Comparison of ENCODE assay signal across 8 cellular contexts in genomic region chr5:58582411-58583393, GRCh38. TPM values are rescaled to one million over a fixed set of nuclear protein-coding genes. Genes with fewer than 3 reads are reported as not detected.
DNase-seq lines count a peak whose midpoint lies in the region; ATAC-seq and TF ChIP-seq lines count a peak whose summit lies in the region.

TSS of gene RAB3C (plus strand) at chr5:58583075. CDS start at chr5:58583209, 134 bp downstream.

- peaks cover 21% of the 10 kb centered on the region for H3K4me1 Mint-ChIP-seq in Calu3 (ENCODE audit: low read depth, unreplicated experiment)
- peaks cover 22% of the 10 kb centered on the region for H3K4me1 Mint-ChIP-seq in activated T-cell treated with anti-CD3 and anti-CD28 coated beads, Interleukin-2, amount 50 U/mL, for 72 hours (ENCODE audit: low read depth)
- peaks cover 23% of the 10 kb centered on the region for H3K4me1 Mint-ChIP-seq in stimulated activated naive CD8-positive, alpha-beta T cell treated with anti-CD3 and anti-CD28 coated beads, Interleukin-15, Interleukin-2, amounts not matched to agents 100 ng/mL and 50 ng/mL, for 24 hours (ENCODE audit: low read depth)

- H3K4me3 ChIP-seq in muscle layer of duodenum (ENCODE audit: low read depth in 1 of 2, low read length in 2 of 2): peak within 1 kb of the TSS; percentile 82 to 89

- no peaks in the 10 kb centered on the region for H3K9me3 ChIP-seq in muscle layer of duodenum (ENCODE audit: control insufficient read depth in 1 of 2, low read length in 2 of 2)

- no TSS peak for BruUV-seq in Calu3 (replicated peaks; lab: Mats Ljungman, UMichigan)

- peak; percentile 99 for ATAC-seq in GM19468 (IDR thresholded peaks at IDR 0.05; ENCODE audit: extremely low read depth, unreplicated experiment)
- peak; percentile 100 for ATAC-seq in HG03565 (IDR thresholded peaks at IDR 0.05; ENCODE audit: unreplicated experiment)
- peak; percentile 100 for ATAC-seq in activated T-cell treated with anti-CD3 and anti-CD28 coated beads, Interleukin-2, amount 50 U/mL, for 72 hours (replicated peaks in 1 of 2)

- peak within 1 kb of the TSS; percentile 84 for H3K4me3 Mint-ChIP-seq in Calu3 (ENCODE audit: low read depth, unreplicated experiment)
- peak within 1 kb of the TSS; percentile 86 to 87 for H3K4me3 Mint-ChIP-seq in activated T-cell treated with anti-CD3 and anti-CD28 coated beads, Interleukin-2, amount 50 U/mL, for 72 hours
- H3K4me3 Mint-ChIP-seq in stimulated activated naive CD8-positive, alpha-beta T cell treated with anti-CD3 and anti-CD28 coated beads, Interleukin-15, Interleukin-2, amounts not matched to agents 100 ng/mL and 50 ng/mL, for 24 hours: peak within 1 kb of the TSS; percentile 85

- H3K27ac ChIP-seq in muscle layer of duodenum (ENCODE audit: low read length): no peak within 1 kb of the TSS

- H3K36me3 ChIP-seq in muscle layer of duodenum (ENCODE audit: control insufficient read depth in 1 of 2, insufficient read depth in 2 of 2, low read length in 2 of 2): no peaks in the 10 kb centered on the region

- peaks cover 41% of the 10 kb centered on the region for H3K27me3 Mint-ChIP-seq in Calu3 (ENCODE audit: unreplicated experiment)
- peaks cover 42% of the 10 kb centered on the region for H3K27me3 Mint-ChIP-seq in activated T-cell treated with anti-CD3 and anti-CD28 coated beads, Interleukin-2, amount 50 U/mL, for 72 hours (ENCODE audit: low read depth)
- H3K27me3 Mint-ChIP-seq in stimulated activated naive CD8-positive, alpha-beta T cell treated with anti-CD3 and anti-CD28 coated beads, Interleukin-15, Interleukin-2, amounts not matched to agents 100 ng/mL and 50 ng/mL, for 24 hours: peaks cover 48% of the 10 kb centered on the region

- H3K36me3 Mint-ChIP-seq in Calu3 (ENCODE audit: insufficient read depth, unreplicated experiment): peaks cover 14% of the 10 kb centered on the region
- H3K36me3 Mint-ChIP-seq in activated T-cell treated with anti-CD3 and anti-CD28 coated beads, Interleukin-2, amount 50 U/mL, for 72 hours (ENCODE audit: insufficient read depth in 2 of 2): peaks cover 0 to 2% of the 10 kb centered on the region in 2 donors
- no peaks in the 10 kb centered on the region for H3K36me3 Mint-ChIP-seq in stimulated activated naive CD8-positive, alpha-beta T cell treated with anti-CD3 and anti-CD28 coated beads, Interleukin-15, Interleukin-2, amounts not matched to agents 100 ng/mL and 50 ng/mL, for 24 hours (ENCODE audit: low read depth)

- DNase-seq in Calu3: peak; percentile 90
- DNase-seq in NCI-H748 (lab: John Stamatoyannopoulos, UW; ENCODE audit: unreplicated experiment): peak; percentile 99
- DNase-seq in activated T-cell treated with anti-CD3 and anti-CD28 coated beads, Interleukin-2, amount 50 U/mL, for 72 hours: peak; percentile 65 to 77
- DNase-seq in fibroblast of peridontal ligament (ENCODE audit: extremely low read depth): peak; percentile 85

- CTCF ChIA-PET in Calu3 (lab: Charles Lee): no interaction called here

- H3K9me3 Mint-ChIP-seq in Calu3 (ENCODE audit: low read depth, unreplicated experiment): no peaks in the 10 kb centered on the region
- H3K9me3 Mint-ChIP-seq in activated T-cell treated with anti-CD3 and anti-CD28 coated beads, Interleukin-2, amount 50 U/mL, for 72 hours: no peaks in the 10 kb centered on the region
- H3K9me3 Mint-ChIP-seq in stimulated activated naive CD8-positive, alpha-beta T cell treated with anti-CD3 and anti-CD28 coated beads, Interleukin-15, Interleukin-2, amounts not matched to agents 100 ng/mL and 50 ng/mL, for 24 hours: no peaks in the 10 kb centered on the region

- no peak for TF ChIP-seq CTCF in Calu3 (IDR thresholded peaks at IDR 0.05; ENCODE audit: unreplicated experiment)

- intact Hi-C loops in Calu3 (cut with micrococcal nuclease; ENCODE audit: unreplicated experiment): no loop called here

- H3K27me3 ChIP-seq in muscle layer of duodenum (ENCODE audit: low read depth, low read length): peaks cover 16% of the 10 kb centered on the region

- no peak within 1 kb of the TSS for H3K27ac Mint-ChIP-seq in Calu3 (ENCODE audit: unreplicated experiment)
- no peak within 1 kb of the TSS for H3K27ac Mint-ChIP-seq in activated T-cell treated with anti-CD3 and anti-CD28 coated beads, Interleukin-2, amount 50 U/mL, for 72 hours
- no peak within 1 kb of the TSS for H3K27ac Mint-ChIP-seq in stimulated activated naive CD8-positive, alpha-beta T cell treated with anti-CD3 and anti-CD28 coated beads, Interleukin-15, Interleukin-2, amounts not matched to agents 100 ng/mL and 50 ng/mL, for 24 hours

- peaks cover 7 to 17% of the 10 kb centered on the region in 2 donors for H3K4me1 ChIP-seq in muscle layer of duodenum (ENCODE audit: control insufficient read depth in 1 of 2, insufficient read depth in 2 of 2, low read length in 2 of 2)

RNA-seq across cellular contexts. Expression of gene RAB3C, which starts in this region (rescaled TPM):
- not detected in 2 replicates for total RNA-seq in Calu3 (2022)
- total RNA-seq in activated T-cell treated with anti-CD3 and anti-CD28 coated beads, Interleukin-2, amount 50 U/mL, for 72 hours: not detected

Comparison
In these comparisons a context has a peak if more than half of its experiments do, and no peak if none do; other contexts are left out.
1. Peak in DNase-seq in Calu3; RNA of the gene not detected or under 1 TPM.
2. Peak in DNase-seq and ATAC-seq in activated T-cell treated with anti-CD3 and anti-CD28 coated beads, Interleukin-2, amount 50 U/mL, for 72 hours; RNA of the gene not detected or under 1 TPM.